1 cellular context compared by ENCODE assay signal in genomic region chr15:85840079-85840801, GRCh38.
TF ChIP-seq lines count a peak whose summit lies in the region.

No MANE protein-coding gene starts in this region.

TF ChIP-seq in H1, 55 proteins besides CTCF, POLR2A, EP300 and RAD21 (continued from another document):
- TF ChIP-seq SP4 (IDR thresholded peaks at IDR 0.05; ENCODE audit: low read length), result no peak
- TF ChIP-seq CHD7 (IDR thresholded peaks at IDR 0.05; ENCODE audit: insufficient replicate concordance, low read length), result peak; percentile 46
- no peak for TF ChIP-seq RBBP5 (IDR thresholded peaks at IDR 0.05; ENCODE audit: borderline replicate concordance, low read depth, low read length)
- TF ChIP-seq MAX (IDR thresholded peaks at IDR 0.05), result peak; percentile 85
- peak; percentile 15; the same call in 1 of the 2 replicates for TF ChIP-seq JUND (IDR thresholded peaks at IDR 0.05; ENCODE audit: low read length)
- TF ChIP-seq CEBPB (IDR thresholded peaks at IDR 0.05; ENCODE audit: low read depth, low read length), result peak; percentile 93
- 0 out of 2 replicates have a peak, but pooled peaks have one; percentile 16 for TF ChIP-seq EGR1 (IDR thresholded peaks at IDR 0.05; ENCODE audit: borderline replicate concordance, low read depth, low read length)
- TF ChIP-seq E2F6 (IDR thresholded peaks at IDR 0.05), result peak; percentile 66
- peak; percentile 34 to 91; a peak in 2 of 4 replicates for TF ChIP-seq SIN3A (conservative IDR thresholded peaks at IDR 0.05 in 1 of 2, IDR thresholded peaks at IDR 0.05 in 1 of 2; ENCODE audit: low read depth in 1 of 2, low read length in 2 of 2)
- TF ChIP-seq ASH2L (IDR thresholded peaks at IDR 0.05; ENCODE audit: low read length), result peak; percentile 70
TF ChIP-seq in H1: peak in this region for 12.
